Comparison of ENCODE assay signal across 10 cellular contexts in genomic region chr21:43939443-43940328, GRCh38.
DNase-seq lines count a peak whose midpoint lies in the region; ATAC-seq, FAIRE-seq and TF ChIP-seq lines count a peak whose summit lies in the region.
"Had no signal": no experiment of that assay in that cellular context is flagged by ENCODE, and none has a peak within 500 bp of the region (broad histone marks: within the 10 kb centered on the region; RNA-seq: fewer than 3 reads in every experiment).

No MANE protein-coding gene starts in this region.

- H3K4me2 ChIP-seq in A549 (peak overlapping the region; percentile 75), DOHH2 (ENCODE audit: low read length) (peak overlapping the region; percentile 99), HepG2 (ENCODE audit: low read depth, low read length) (peak overlapping the region; percentile 93)

- H2AFZ ChIP-seq in HepG2 (ENCODE audit: low read length), result no peak overlapping the region

- DNase-seq in A549 (ENCODE audit: low read depth in 1 of 2, low spot score in 1 of 2) (no peak), T-cell (no peak), HepG2 (ENCODE audit: low spot score) (no peak), occipital lobe (lab: John Stamatoyannopoulos, UW) (no peak), hepatic stellate cell (ENCODE audit: low spot score) (no peak), NCI-H69 (lab: John Stamatoyannopoulos, UW) (no peak)
- DNase-seq: amniotic stem cell, NCI-H146 had no signal

- H3F3A ChIP-seq in DOHH2 (ENCODE audit: control insufficient read depth, insufficient read depth), result peaks cover 6% of the 10 kb centered on the region

- peaks cover 3% of the 10 kb centered on the region for H3K36me3 Mint-ChIP-seq in T-cell

- peak overlapping the region in 2 of 3 donors; percentile 81 to 82 for H3K4me3 Mint-ChIP-seq in T-cell

- peak overlapping the region; percentile 27; the same call in 1 of the 2 replicates for H3K9ac ChIP-seq in HepG2 (ENCODE audit: insufficient read depth, low read depth, low read length)

- H3K27me3 ChIP-seq in DOHH2 (ENCODE audit: control insufficient read depth, low read length), result no peaks in the 10 kb centered on the region
- H3K27me3 ChIP-seq in HepG2 (ENCODE audit: control insufficient read depth in 1 of 2, insufficient read depth in 2 of 2, low read length in 2 of 2), result no peaks in the 10 kb centered on the region

- H3K36me3 ChIP-seq in DOHH2 (ENCODE audit: control insufficient read depth, low read length) (no peaks in the 10 kb centered on the region), HepG2 (replicated peaks in 1 of 2; ENCODE audit: control insufficient read depth in 1 of 2, insufficient read depth in 2 of 2, low read length in 2 of 2) (peaks cover 0 to 12% of the 10 kb centered on the region in 2 experiments; a peak in 2 of 5 replicates)

- TF ChIP-seq EP300 in A549 (IDR thresholded peaks at IDR 0.05) (no peak), HepG2 (IDR thresholded peaks at IDR 0.05; ENCODE audit: low read depth in 2 of 2, low read length in 2 of 2) (no peak), HepG2 (CRISPR knock-in tag; IDR thresholded peaks at IDR 0.05; ENCODE audit: borderline replicate concordance) (no peak)

- CTCF ChIA-PET in A549 (lab: Yijun Ruan, JAX) (interaction anchor here (0.6 to 4.9 kb wide), 24 partner anchors 8 to 168 kb away, joined by 3 to 27 read pairs (median 5); no protein-coding TSS in a partner anchor), T-cell (lab: Charles Lee) (interaction anchor here (0.5 to 1.5 kb wide), 3 partner anchors 41 to 1189 kb away, joined by 3 to 5 read pairs (median 3); no protein-coding TSS in a partner anchor), HepG2 (lab: Yijun Ruan, JAX; ENCODE audit: low intra/inter-chr PET ratio, low total read pairs) (interaction anchor here (0.9 to 2.3 kb wide), 3 partner anchors 18 to 129 kb away, joined by 3 to 10 read pairs (median 5); no protein-coding TSS in a partner anchor)

- peak overlapping the region; percentile 76 to 85 for H3K27ac Mint-ChIP-seq in T-cell

- H3K9me2 ChIP-seq in DOHH2 (replicated peaks; ENCODE audit: control insufficient read depth, low read length), result no peaks in the 10 kb centered on the region

- peaks cover 6% of the 10 kb centered on the region for H3K79me2 ChIP-seq in DOHH2 (ENCODE audit: control insufficient read depth, low read length)
- peaks cover 13% of the 10 kb centered on the region for H3K79me2 ChIP-seq in HepG2 (ENCODE audit: insufficient read depth, low read length)

- H3K4me3 ChIP-seq in A549, result no peak overlapping the region; the same call in 2 of the 3 replicates
- H3K4me3 ChIP-seq in DOHH2 (ENCODE audit: low read length), result no peak overlapping the region
- peak overlapping the region in 1 of 3 experiments; percentile 76; a peak in 1 of 6 replicates for H3K4me3 ChIP-seq in HepG2 (replicated peaks in 1 of 3; ENCODE audit: insufficient read depth in 1 of 3, low read depth in 2 of 3, low read length in 3 of 3)

- no peaks in the 10 kb centered on the region for H3K27me3 Mint-ChIP-seq in T-cell

- no peak for TF ChIP-seq RAD21 in A549 (conservative IDR thresholded peaks at IDR 0.05 in 1 of 2, IDR thresholded peaks at IDR 0.05 in 1 of 2)
- no peak for TF ChIP-seq RAD21 in HepG2 (CRISPR knock-in tag; IDR thresholded peaks at IDR 0.05)

- H3K4me1 ChIP-seq in A549, result 0 out of 3 replicates have a peak, but pooled peaks cover 3% of the 10 kb centered on the region
- peaks cover 23% of the 10 kb centered on the region for H3K4me1 ChIP-seq in DOHH2 (ENCODE audit: control insufficient read depth, low read length)
- peaks cover 54% of the 10 kb centered on the region for H3K4me1 ChIP-seq in HepG2 (ENCODE audit: insufficient read depth, low read length)

- BruUV-seq in HepG2 (replicated peaks; lab: Mats Ljungman, UMichigan), result no TSS peak

- no peak for FAIRE-seq in A549 (lab: Jason Lieb, UNC)
- FAIRE-seq in HepG2 (lab: Jason Lieb, UNC), result no peak

- peaks cover 18 to 20% (median 19%) of the 10 kb centered on the region in 3 donors for H3K4me1 Mint-ChIP-seq in T-cell

- H4K20me1 ChIP-seq in DOHH2 (ENCODE audit: control insufficient read depth, insufficient read depth, low read depth, low read length) (no peaks in the 10 kb centered on the region), HepG2 (ENCODE audit: insufficient read depth, low read length) (peaks cover 12% of the 10 kb centered on the region; the same call in 1 of the 2 replicates)

- H3K9me3 ChIP-seq in A549, result no peaks in the 10 kb centered on the region
- no peaks in the 10 kb centered on the region for H3K9me3 ChIP-seq in DOHH2 (ENCODE audit: control insufficient read depth, insufficient read depth, low read length)
- H3K9me3 ChIP-seq in HepG2 (ENCODE audit: low read length), result no peaks in the 10 kb centered on the region

- TF ChIP-seq POLR2A in A549 (IDR thresholded peaks at IDR 0.05; ENCODE audit: low read length), result no peak
- no peak for TF ChIP-seq POLR2A in HepG2 (IDR thresholded peaks at IDR 0.05; ENCODE audit: insufficient read depth in 1 of 2, low read depth in 2 of 2, low read length in 2 of 2)

- ATAC-seq in A549 (peak; percentile 4 to 11; a peak in 3 of 6 replicates), T-cell (replicated peaks in 1 of 4) (peak in 2 of 4 experiments; percentile 4 to 10), HepG2 (no peak; the same call in 2 of the 3 replicates), HG03095 (IDR thresholded peaks at IDR 0.05; ENCODE audit: unreplicated experiment) (no peak)

- 78% methylated on average over 23 of the region's 30 CpGs for WGBS in A549 (ENCODE audit: missing lambda C conversion rate)
- WGBS in HepG2 (ENCODE audit: low lambda C conversion rate), result 96% methylated on average over 9 of the region's 30 CpGs

- in situ Hi-C loops in HepG2 (cut with HindIII; ENCODE audit: extremely low pct_ligation_motif_present, low pct_unique_long_range_greater_than_20kb), result loop anchor here (5.0 kb wide), 1 partner anchor 127 kb away; no protein-coding TSS in a partner anchor

- intact Hi-C loops in HepG2 (cut with micrococcal nuclease; ENCODE audit: unreplicated experiment), result loop anchor here (2.0 kb wide), 2 partner anchors 113 to 129 kb away; no protein-coding TSS in a partner anchor

- no peaks in the 10 kb centered on the region for H3K9me3 Mint-ChIP-seq in T-cell

- H3K27ac ChIP-seq in A549, result no peak overlapping the region; a peak in 1 of 6 replicates
- H3K27ac ChIP-seq in DOHH2 (ENCODE audit: low read depth, low read length), result no peak overlapping the region
- peak overlapping the region; percentile 35 for H3K27ac ChIP-seq in HepG2 (ENCODE audit: extremely low read length, insufficient read depth, low read length)

- TF ChIP-seq CTCF in A549 (IDR thresholded peaks at IDR 0.05), result no peak; the same call in 2 of the 3 replicates
- no peak for TF ChIP-seq CTCF in DOHH2 (IDR thresholded peaks at IDR 0.05; ENCODE audit: low read depth, low read length, poor library complexity, severe bottlenecking)
- no peak for TF ChIP-seq CTCF in HepG2 (CRISPR knock-in tag; IDR thresholded peaks at IDR 0.05)

- POLR2A ChIA-PET in A549 (lab: Yijun Ruan, JAX), result no interaction called here
- POLR2A ChIA-PET in T-cell (lab: Charles Lee), result interaction anchor here in 1 of 2 donors (0.5 kb wide), 1 partner anchor 128 kb away, joined by 4 read pairs; no protein-coding TSS in a partner anchor
- POLR2A ChIA-PET in HepG2 (lab: Yijun Ruan, JAX), result no interaction called here

TF ChIP-seq in A549, 52 proteins besides CTCF, POLR2A, EP300 and RAD21:
- TF ChIP-seq GATA3 (IDR thresholded peaks at IDR 0.05; ENCODE audit: borderline replicate concordance), result no peak
- no peak for TF ChIP-seq ATOH8 (CRISPR knock-in tag; IDR thresholded peaks at IDR 0.05; ENCODE audit: low read depth)
- no peak for TF ChIP-seq RCOR1 (IDR thresholded peaks at IDR 0.05; ENCODE audit: low read depth, low read length)
- TF ChIP-seq HEYL (CRISPR knock-in tag; IDR thresholded peaks at IDR 0.05), result no peak
- TF ChIP-seq ZC3H11A (IDR thresholded peaks at IDR 0.05), result no peak
- no peak for TF ChIP-seq MAX (IDR thresholded peaks at IDR 0.05)
- no peak for TF ChIP-seq FOXS1 (CRISPR knock-in tag; IDR thresholded peaks at IDR 0.05)
- no peak for TF ChIP-seq HOXA7 (CRISPR knock-in tag; IDR thresholded peaks at IDR 0.05)

TF ChIP-seq in HepG2, 621 proteins besides CTCF, POLR2A, EP300 and RAD21 (continues in another document):
- TF ChIP-seq ZNF343 (CRISPR knock-in tag; IDR thresholded peaks at IDR 0.05), result no peak
- 0 out of 2 replicates have a peak, but pooled peaks have one; percentile 13 for TF ChIP-seq ZNF589 (CRISPR knock-in tag; conservative IDR thresholded peaks at IDR 0.05)

Comparison
In these comparisons a context has a peak if more than half of its experiments do, and no peak if none do; other contexts are left out.
1. ATAC-seq: peak in A549 (2 of 2); none in HepG2 (single experiment) and HG03095 (single experiment).
2. Of the 38 proteins assayed by ChIP-seq in both HepG2 and A549: peak only in HepG2: PHF8; only in A549: none; in both: none; in neither: 37.
3. Peak in every context shown above with its lines, with median percentiles within 50 percentile points of each other: H3K4me2 ChIP-seq.